ENCODE assay signal across 14 cellular contexts in genomic region chr17:77493238-77493812, GRCh38.
DNase-seq lines count a peak whose midpoint lies in the region; ATAC-seq and TF ChIP-seq lines count a peak whose summit lies in the region.
"Had no signal": no experiment of that assay in that cellular context is flagged by ENCODE, and none has a peak within 500 bp of the region (broad histone marks: within the 10 kb centered on the region; RNA-seq: fewer than 3 reads in every experiment).

No MANE protein-coding gene starts in this region.

- no peak overlapping the region for H3K4me3 ChIP-seq in CD8-positive, alpha-beta T cell (ENCODE audit: low read depth, low read length)
- no peak overlapping the region for H3K4me3 ChIP-seq in neutrophil (ENCODE audit: low read depth in 1 of 2, low read length in 1 of 2)
- H3K4me3 ChIP-seq: ascending aorta, thyroid gland had no signal

- H3K27me3 Mint-ChIP-seq in CD8-positive, alpha-beta T cell (ENCODE audit: low read depth), result no peaks in the 10 kb centered on the region
- H3K27me3 Mint-ChIP-seq in activated naive CD8-positive, alpha-beta T cell treated with anti-CD3 and anti-CD28 coated beads for 36 hours, result no peaks in the 10 kb centered on the region

- H3K27me3 ChIP-seq in CD8-positive, alpha-beta T cell (ENCODE audit: insufficient read depth, low read length), result no peaks in the 10 kb centered on the region
- H3K27me3 ChIP-seq in neutrophil, result no peaks in the 10 kb centered on the region
- H3K27me3 ChIP-seq: ascending aorta, thyroid gland had no signal

- DNase-seq in NCI-H82 (lab: John Stamatoyannopoulos, UW) (peak; percentile 34), NCI-H82 treated with DMSO at 0.1 percent for 48 hours (lab: John Stamatoyannopoulos, UW; ENCODE audit: unreplicated experiment) (no peak), EL (no peak), NCI-H187 (lab: John Stamatoyannopoulos, UW) (no peak)
- peak in 1 of 7 experiments; percentile 50 for DNase-seq in CD8-positive, alpha-beta T cell
- DNase-seq in activated naive CD8-positive, alpha-beta T cell treated with anti-CD3 and anti-CD28 coated beads for 36 hours, result no peak
- no peak for DNase-seq in effector CD8-positive, alpha-beta T cell (lab: John Stamatoyannopoulos, UW)
- DNase-seq: DMS153; effector memory CD4-positive, alpha-beta T cell; foreskin melanocyte had no signal

- intact Hi-C loops in CD8-positive, alpha-beta T cell (cut with DNase I, micrococcal nuclease), result loop anchor here in 1 of 2 experiments (10.0 kb wide), 1 partner anchor 399 kb away; no protein-coding TSS in a partner anchor

- H3K27ac Mint-ChIP-seq in CD8-positive, alpha-beta T cell, result peak overlapping the region; percentile 64
- H3K27ac Mint-ChIP-seq in activated naive CD8-positive, alpha-beta T cell treated with anti-CD3 and anti-CD28 coated beads for 36 hours, result peak overlapping the region; percentile 54

- H3K36me3 ChIP-seq in CD8-positive, alpha-beta T cell (ENCODE audit: insufficient read depth, low read length), result peaks cover 76% of the 10 kb centered on the region
- H3K36me3 ChIP-seq in neutrophil, result peaks cover 86% of the 10 kb centered on the region

- no peaks in the 10 kb centered on the region for H3K9me3 Mint-ChIP-seq in CD8-positive, alpha-beta T cell
- no peaks in the 10 kb centered on the region for H3K9me3 Mint-ChIP-seq in activated naive CD8-positive, alpha-beta T cell treated with anti-CD3 and anti-CD28 coated beads for 36 hours
- H3K9me3 Mint-ChIP-seq: nephron had no signal

- CTCF ChIA-PET in CD8-positive, alpha-beta T cell (lab: Charles Lee), result interaction anchor here (0.6 to 8.7 kb wide), 12 partner anchors 10 to 162 kb away, joined by 3 to 75 read pairs (median 4); no protein-coding TSS in a partner anchor

- no peak for TF ChIP-seq CTCF in CD8-positive, alpha-beta T cell (IDR thresholded peaks at IDR 0.05)
- no peak for TF ChIP-seq CTCF in neutrophil (IDR thresholded peaks at IDR 0.05)

- H3K36me3 Mint-ChIP-seq in CD8-positive, alpha-beta T cell, result peaks cover 77% of the 10 kb centered on the region
- peaks cover 21% of the 10 kb centered on the region for H3K36me3 Mint-ChIP-seq in activated naive CD8-positive, alpha-beta T cell treated with anti-CD3 and anti-CD28 coated beads for 36 hours

- H3K27ac ChIP-seq in CD8-positive, alpha-beta T cell (ENCODE audit: low read depth, low read length), result no peak overlapping the region
- H3K27ac ChIP-seq in neutrophil, result peak overlapping the region; percentile 70
- H3K27ac ChIP-seq: ascending aorta, thyroid gland had no signal

- no peak overlapping the region for H3K4me3 Mint-ChIP-seq in CD8-positive, alpha-beta T cell
- no peak overlapping the region for H3K4me3 Mint-ChIP-seq in activated naive CD8-positive, alpha-beta T cell treated with anti-CD3 and anti-CD28 coated beads for 36 hours
- H3K4me3 Mint-ChIP-seq: nephron had no signal

- POLR2A ChIA-PET in CD8-positive, alpha-beta T cell (lab: Charles Lee), result interaction anchor here (1.0 kb wide), 1 partner anchor 41 kb away, joined by 3 read pairs; no protein-coding TSS in a partner anchor

- no peak for ATAC-seq in CD8-positive, alpha-beta T cell

- peaks cover 31% of the 10 kb centered on the region for H3K4me1 ChIP-seq in CD8-positive, alpha-beta T cell (ENCODE audit: insufficient read depth, low read length)
- peaks cover 17 to 22% of the 10 kb centered on the region in 2 experiments for H3K4me1 ChIP-seq in neutrophil (ENCODE audit: control insufficient read depth in 1 of 2, insufficient read depth in 1 of 2, low read depth in 1 of 2, low read length in 1 of 2)

- peaks cover 30% of the 10 kb centered on the region for H3K4me1 Mint-ChIP-seq in CD8-positive, alpha-beta T cell (ENCODE audit: low read depth)
- peaks cover 21% of the 10 kb centered on the region for H3K4me1 Mint-ChIP-seq in activated naive CD8-positive, alpha-beta T cell treated with anti-CD3 and anti-CD28 coated beads for 36 hours

- H3K9me3 ChIP-seq in CD8-positive, alpha-beta T cell (ENCODE audit: low read length), result no peaks in the 10 kb centered on the region
- no peaks in the 10 kb centered on the region for H3K9me3 ChIP-seq in neutrophil
- H3K9me3 ChIP-seq: ascending aorta, thyroid gland had no signal
